8 cellular contexts compared by ENCODE assay signal in the genomic region with DNA sequence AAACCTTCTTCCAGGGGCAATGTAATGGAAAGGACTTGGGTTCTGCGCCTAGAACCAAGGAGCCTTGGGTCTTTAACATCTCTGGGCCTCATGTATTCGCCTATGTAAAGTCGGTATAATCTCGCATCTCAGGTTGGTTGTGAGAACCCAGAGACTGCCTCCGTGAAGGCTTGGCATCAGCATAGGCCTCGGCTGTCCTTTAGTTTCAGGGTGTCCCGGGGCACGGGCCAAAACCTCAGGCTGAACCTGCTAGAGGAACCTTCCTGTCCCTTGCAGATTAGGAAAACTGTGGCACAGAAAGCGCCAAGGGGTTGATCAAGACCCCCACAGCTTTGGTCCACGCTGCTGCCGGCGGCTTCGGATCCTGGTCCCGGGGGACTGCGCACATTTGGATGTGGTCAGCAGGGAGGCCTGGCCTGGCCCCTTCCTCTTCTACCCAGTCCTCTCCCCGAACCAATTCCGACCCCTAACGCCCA. TPM values are rescaled to one million over a fixed set of nuclear protein-coding genes. Genes with fewer than 3 reads are reported as not detected.
A peak's percentile ranks its signal among the peaks of the same experiment; 100 is the strongest.
DNase-seq lines count a peak whose midpoint lies in the region; ATAC-seq and TF ChIP-seq lines count a peak whose summit lies in the region.

No MANE protein-coding gene starts in this region.

- H3K27ac Mint-ChIP-seq in HFFc6, result peak overlapping the region; percentile 91
- peak overlapping the region; percentile 87 for H3K27ac Mint-ChIP-seq in activated T-helper 1 cell treated with anti-CD3 and anti-CD28 coated beads, Interleukin-12 subunit alpha, Interleukin-12 subunit beta, Interleukin-2, Interleukin-4 antibody, amounts not matched to agents 30 ng/mL and 10 ng/mL and 1 ng/mL, durations not matched to agents 14 hours and 24 hours and 36 hours
- peak overlapping the region; percentile 92 for H3K27ac Mint-ChIP-seq in stimulated activated effector memory CD8-positive, alpha-beta T cell treated with anti-CD3 and anti-CD28 coated beads, Interleukin-12 subunit alpha, Interleukin-12 subunit beta, amount 100 ng/mL, for 72 hours

- DNase-seq in HFFc6 (no peak), NCI-H345 (lab: John Stamatoyannopoulos, UW) (no peak), COR-L47 (lab: John Stamatoyannopoulos, UW) (no peak)
- DNase-seq in activated T-helper 1 cell treated with anti-CD3 and anti-CD28 coated beads, Interleukin-12 subunit alpha, Interleukin-12 subunit beta, Interleukin-2, Interleukin-4 antibody, amounts not matched to agents 30 ng/mL and 10 ng/mL and 1 ng/mL, durations not matched to agents 14 hours and 24 hours and 36 hours (ENCODE audit: low spot score), result no peak
- peak in 1 of 2 donors; percentile 3 for DNase-seq in stimulated activated effector memory CD8-positive, alpha-beta T cell treated with anti-CD3 and anti-CD28 coated beads, Interleukin-12 subunit alpha, Interleukin-12 subunit beta, amount 100 ng/mL, for 72 hours (ENCODE audit: low spot score in 2 of 2)

- no peak for ATAC-seq in stimulated activated effector memory CD8-positive, alpha-beta T cell treated with anti-CD3 and anti-CD28 coated beads, Interleukin-12 subunit alpha, Interleukin-12 subunit beta, amount 100 ng/mL, for 72 hours
- no peak for ATAC-seq in GM19397 (IDR thresholded peaks at IDR 0.05; ENCODE audit: unreplicated experiment)
- ATAC-seq in GM21737 (IDR thresholded peaks at IDR 0.05; ENCODE audit: unreplicated experiment), result no peak

- peak overlapping the region; percentile 98 for H3K4me3 Mint-ChIP-seq in HFFc6
- peak overlapping the region; percentile 96 for H3K4me3 Mint-ChIP-seq in activated T-helper 1 cell treated with anti-CD3 and anti-CD28 coated beads, Interleukin-12 subunit alpha, Interleukin-12 subunit beta, Interleukin-2, Interleukin-4 antibody, amounts not matched to agents 30 ng/mL and 10 ng/mL and 1 ng/mL, durations not matched to agents 14 hours and 24 hours and 36 hours
- peak overlapping the region; percentile 91 for H3K4me3 Mint-ChIP-seq in stimulated activated effector memory CD8-positive, alpha-beta T cell treated with anti-CD3 and anti-CD28 coated beads, Interleukin-12 subunit alpha, Interleukin-12 subunit beta, amount 100 ng/mL, for 72 hours

- H3K9me3 Mint-ChIP-seq in HFFc6, result no peaks in the 10 kb centered on the region
- no peaks in the 10 kb centered on the region for H3K9me3 Mint-ChIP-seq in activated T-helper 1 cell treated with anti-CD3 and anti-CD28 coated beads, Interleukin-12 subunit alpha, Interleukin-12 subunit beta, Interleukin-2, Interleukin-4 antibody, amounts not matched to agents 30 ng/mL and 10 ng/mL and 1 ng/mL, durations not matched to agents 14 hours and 24 hours and 36 hours
- no peaks in the 10 kb centered on the region for H3K9me3 Mint-ChIP-seq in stimulated activated effector memory CD8-positive, alpha-beta T cell treated with anti-CD3 and anti-CD28 coated beads, Interleukin-12 subunit alpha, Interleukin-12 subunit beta, amount 100 ng/mL, for 72 hours

- H3K27me3 ChIP-seq in iPS-18a (ENCODE audit: control insufficient read depth, insufficient read depth, low read length), result peaks cover 8% of the 10 kb centered on the region

- H3K9me3 ChIP-seq in iPS-18a (ENCODE audit: control insufficient read depth, low read depth, low read length), result no peaks in the 10 kb centered on the region

- intact Hi-C loops in activated T-helper 1 cell treated with anti-CD3 and anti-CD28 coated beads, Interleukin-12 subunit alpha, Interleukin-12 subunit beta, Interleukin-2, Interleukin-4 antibody, amounts not matched to agents 30 ng/mL and 10 ng/mL and 1 ng/mL, durations not matched to agents 14 hours and 24 hours and 36 hours (cut with micrococcal nuclease), result loop anchor here (1.0 to 2.0 kb wide), 8 partner anchors 42 to 453 kb away; a partner anchor contains a TSS

- H3K27ac ChIP-seq in iPS-18a (ENCODE audit: low read length), result no peak overlapping the region

- H3K36me3 ChIP-seq in iPS-18a (ENCODE audit: control insufficient read depth, low read depth, low read length), result no peaks in the 10 kb centered on the region

- peaks cover 37% of the 10 kb centered on the region for H3K4me1 Mint-ChIP-seq in HFFc6 (ENCODE audit: low read depth)
- peaks cover 45% of the 10 kb centered on the region for H3K4me1 Mint-ChIP-seq in activated T-helper 1 cell treated with anti-CD3 and anti-CD28 coated beads, Interleukin-12 subunit alpha, Interleukin-12 subunit beta, Interleukin-2, Interleukin-4 antibody, amounts not matched to agents 30 ng/mL and 10 ng/mL and 1 ng/mL, durations not matched to agents 14 hours and 24 hours and 36 hours (ENCODE audit: low read depth)
- H3K4me1 Mint-ChIP-seq in stimulated activated effector memory CD8-positive, alpha-beta T cell treated with anti-CD3 and anti-CD28 coated beads, Interleukin-12 subunit alpha, Interleukin-12 subunit beta, amount 100 ng/mL, for 72 hours, result peaks cover 25% of the 10 kb centered on the region

- TF ChIP-seq CTCF in HFFc6 (IDR thresholded peaks at IDR 0.05), result no peak

- H3K27me3 Mint-ChIP-seq in HFFc6 (ENCODE audit: insufficient read depth), result peaks cover 6% of the 10 kb centered on the region
- no peaks in the 10 kb centered on the region for H3K27me3 Mint-ChIP-seq in activated T-helper 1 cell treated with anti-CD3 and anti-CD28 coated beads, Interleukin-12 subunit alpha, Interleukin-12 subunit beta, Interleukin-2, Interleukin-4 antibody, amounts not matched to agents 30 ng/mL and 10 ng/mL and 1 ng/mL, durations not matched to agents 14 hours and 24 hours and 36 hours (ENCODE audit: insufficient read depth)

- H3K36me3 Mint-ChIP-seq in HFFc6 (ENCODE audit: low read depth), result peaks cover 7% of the 10 kb centered on the region; the same call in 1 of the 2 replicates
- peaks cover 2% of the 10 kb centered on the region for H3K36me3 Mint-ChIP-seq in activated T-helper 1 cell treated with anti-CD3 and anti-CD28 coated beads, Interleukin-12 subunit alpha, Interleukin-12 subunit beta, Interleukin-2, Interleukin-4 antibody, amounts not matched to agents 30 ng/mL and 10 ng/mL and 1 ng/mL, durations not matched to agents 14 hours and 24 hours and 36 hours (ENCODE audit: low read depth)
- H3K36me3 Mint-ChIP-seq in stimulated activated effector memory CD8-positive, alpha-beta T cell treated with anti-CD3 and anti-CD28 coated beads, Interleukin-12 subunit alpha, Interleukin-12 subunit beta, amount 100 ng/mL, for 72 hours, result peaks cover 26% of the 10 kb centered on the region

- H3K4me1 ChIP-seq in iPS-18a (ENCODE audit: control insufficient read depth, low read depth, low read length), result no peaks in the 10 kb centered on the region

- peak overlapping the region; percentile 26 for H3K9ac ChIP-seq in iPS-18a (ENCODE audit: low read length)

- H3K4me3 ChIP-seq in iPS-18a (ENCODE audit: low read length), result peak overlapping the region; percentile 98

RNA-seq across cellular contexts. Expression of a gene that starts 0.8 kb away (rescaled TPM):
- total RNA-seq in HFFc6 (2021; fragmentation: NEBNext Ultra II Directional; extraction: Animal tissue kit (Norgen Biotek cat#: 25700)), result 10 to 100 TPM in 5 of 6 experiments, 1 to 10 TPM in 1; 10.0 to 13.8 (median 11.8) TPM
- total RNA-seq in activated T-helper 1 cell treated with anti-CD3 and anti-CD28 coated beads, Interleukin-12 subunit alpha, Interleukin-12 subunit beta, Interleukin-2, Interleukin-4 antibody, amounts not matched to agents 30 ng/mL and 10 ng/mL and 1 ng/mL, durations not matched to agents 14 hours and 24 hours and 36 hours, result 20.5 and 20.6 TPM in 2 replicates

RNA-seq across cellular contexts. Expression of a gene that starts 41.8 kb away (rescaled TPM):
- total RNA-seq in HFFc6 (2021; fragmentation: NEBNext Ultra II Directional; extraction: Animal tissue kit (Norgen Biotek cat#: 25700)), result 10 to 100 TPM; 45.7 to 55.1 (median 50.1) TPM
- total RNA-seq in activated T-helper 1 cell treated with anti-CD3 and anti-CD28 coated beads, Interleukin-12 subunit alpha, Interleukin-12 subunit beta, Interleukin-2, Interleukin-4 antibody, amounts not matched to agents 30 ng/mL and 10 ng/mL and 1 ng/mL, durations not matched to agents 14 hours and 24 hours and 36 hours, result 6.2 TPM in 2 replicates

RNA-seq across cellular contexts. Expression of a gene that starts 50.7 kb away (rescaled TPM):
- 10 to 100 TPM; 12.8 to 16.8 (median 15.8) TPM for total RNA-seq in HFFc6 (2021; fragmentation: NEBNext Ultra II Directional; extraction: Animal tissue kit (Norgen Biotek cat#: 25700))
- 29.0 TPM in 2 replicates for total RNA-seq in activated T-helper 1 cell treated with anti-CD3 and anti-CD28 coated beads, Interleukin-12 subunit alpha, Interleukin-12 subunit beta, Interleukin-2, Interleukin-4 antibody, amounts not matched to agents 30 ng/mL and 10 ng/mL and 1 ng/mL, durations not matched to agents 14 hours and 24 hours and 36 hours

RNA-seq across cellular contexts. Expression of a gene that starts 50.8 kb away (rescaled TPM):
- 10 to 100 TPM in 1 of 6 experiments, 1 to 10 TPM in 5; 7.2 to 10.8 (median 7.8) TPM for total RNA-seq in HFFc6 (2021; fragmentation: NEBNext Ultra II Directional; extraction: Animal tissue kit (Norgen Biotek cat#: 25700))
- 19.3 and 22.4 TPM in 2 replicates for total RNA-seq in activated T-helper 1 cell treated with anti-CD3 and anti-CD28 coated beads, Interleukin-12 subunit alpha, Interleukin-12 subunit beta, Interleukin-2, Interleukin-4 antibody, amounts not matched to agents 30 ng/mL and 10 ng/mL and 1 ng/mL, durations not matched to agents 14 hours and 24 hours and 36 hours

RNA-seq across cellular contexts. Expression of a gene that starts 55.6 kb away (rescaled TPM):
- 1 to 10 TPM; 3.3 to 5.5 (median 4.6) TPM for total RNA-seq in HFFc6 (2021; fragmentation: NEBNext Ultra II Directional; extraction: Animal tissue kit (Norgen Biotek cat#: 25700))
- total RNA-seq in activated T-helper 1 cell treated with anti-CD3 and anti-CD28 coated beads, Interleukin-12 subunit alpha, Interleukin-12 subunit beta, Interleukin-2, Interleukin-4 antibody, amounts not matched to agents 30 ng/mL and 10 ng/mL and 1 ng/mL, durations not matched to agents 14 hours and 24 hours and 36 hours, result 30.3 and 36.8 TPM in 2 replicates
